Comparison of ENCODE assay signal across 24 cellular contexts in the genomic region with DNA sequence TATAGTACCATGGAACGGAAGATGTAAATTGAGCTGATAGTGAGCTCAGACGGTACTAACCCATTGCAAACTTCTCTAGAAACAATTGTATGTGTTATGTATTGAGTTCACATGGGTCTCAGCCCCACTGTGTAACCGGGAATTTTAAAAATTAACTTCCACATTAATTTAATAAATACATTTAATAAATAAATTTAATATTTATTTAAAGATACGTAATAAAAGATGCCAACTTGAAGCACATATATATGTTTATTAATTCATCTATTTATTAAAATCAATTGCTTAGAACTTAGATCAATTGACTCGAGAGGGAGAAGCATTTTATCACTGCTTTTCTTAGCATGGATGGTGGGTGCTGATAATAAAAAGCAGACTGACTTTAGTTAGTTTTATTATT.
"Had no signal": no experiment of that assay in that cellular context is flagged by ENCODE, and none has a peak within 500 bp of the region (broad histone marks: within the 10 kb centered on the region; RNA-seq: fewer than 3 reads in every experiment).

No MANE protein-coding gene starts in this region.

- H3K4me3 Mint-ChIP-seq: stimulated activated effector memory CD8-positive, alpha-beta T cell treated with anti-CD3 and anti-CD28 coated beads, Interleukin-12 subunit alpha, Interleukin-12 subunit beta, amount 100 ng/mL, for 72 hours; stimulated activated memory B cell treated with anti-CD40 and anti-IgM and Interleukin-4, amounts not matched to agents 10 μg/mL and 1 μg/mL and 100 μg/mL, for 72 hours; stimulated activated naive B cell treated with anti-CD40 and anti-IgM and Interleukin-4, amounts not matched to agents 10 μg/mL and 1 μg/mL and 100 μg/mL, for 72 hours; stimulated activated naive CD8-positive, alpha-beta T cell treated with anti-CD3 and anti-CD28 coated beads, Interleukin-15, amount 100 ng/mL, for 72 hours; stimulated activated naive CD8-positive, alpha-beta T cell treated with anti-CD3 and anti-CD28 coated beads, Interleukin-15, Interleukin-2, amounts not matched to agents 100 ng/mL and 50 ng/mL, for 24 hours; type B pancreatic cell had no signal

- H3K4me1 Mint-ChIP-seq: stimulated activated effector memory CD8-positive, alpha-beta T cell treated with anti-CD3 and anti-CD28 coated beads, Interleukin-12 subunit alpha, Interleukin-12 subunit beta, amount 100 ng/mL, for 72 hours; stimulated activated memory B cell treated with anti-CD40 and anti-IgM and Interleukin-4, amounts not matched to agents 10 μg/mL and 1 μg/mL and 100 μg/mL, for 72 hours; stimulated activated naive B cell treated with anti-CD40 and anti-IgM and Interleukin-4, amounts not matched to agents 10 μg/mL and 1 μg/mL and 100 μg/mL, for 72 hours had no signal

- DNase-seq: stimulated activated CD4-positive, alpha-beta T cell treated with anti-CD3 and anti-CD28 coated beads, Interleukin-2, amount 100 ng/mL, for 48 hours; stimulated activated CD4-positive, alpha-beta T cell treated with anti-CD3 and anti-CD28 coated beads, Interleukin-4, amount 100 ng/mL, for 1 hour; stimulated activated CD4-positive, alpha-beta T cell treated with anti-CD3 and anti-CD28 coated beads, Interleukin-4, amount 100 ng/mL, for 24 hours; stimulated activated CD4-positive, alpha-beta T cell treated with anti-CD3 and anti-CD28 coated beads, Interleukin-4, amount 100 ng/mL, for 4 hours; stimulated activated CD8-positive, alpha-beta memory T cell treated with anti-CD3 and anti-CD28 coated beads, Interleukin-4, amount 100 ng/mL, for 48 hours; stimulated activated naive B cell treated with anti-CD40 and anti-IgM and Interleukin-4, amounts not matched to agents 10 μg/mL and 1 μg/mL and 100 μg/mL, for 72 hours; stimulated activated naive CD4-positive, alpha-beta T cell; stimulated activated naive CD4-positive, alpha-beta T cell treated with Interleukin-2 at 50 U/mL for 16 hours; stimulated activated naive CD8-positive, alpha-beta T cell treated with anti-CD3 and anti-CD28 coated beads, Interleukin-15, amount 100 ng/mL, for 72 hours; stimulated activated naive CD8-positive, alpha-beta T cell treated with anti-CD3 and anti-CD28 coated beads, Interleukin-15, Interleukin-2, amounts not matched to agents 100 U/mL and 50 U/mL, for 24 hours; stomach; substantia nigra; testis; thyroid gland; tibial artery; transverse colon; trophoblast cell; upper lobe of left lung; upper lobe of right lung; uterus had no signal

- H3K9me3 Mint-ChIP-seq: stimulated activated effector memory CD8-positive, alpha-beta T cell treated with anti-CD3 and anti-CD28 coated beads, Interleukin-12 subunit alpha, Interleukin-12 subunit beta, amount 100 ng/mL, for 72 hours; stimulated activated memory B cell treated with anti-CD40 and anti-IgM and Interleukin-4, amounts not matched to agents 10 μg/mL and 1 μg/mL and 100 μg/mL, for 72 hours; stimulated activated naive B cell treated with anti-CD40 and anti-IgM and Interleukin-4, amounts not matched to agents 10 μg/mL and 1 μg/mL and 100 μg/mL, for 72 hours; stimulated activated naive CD8-positive, alpha-beta T cell treated with anti-CD3 and anti-CD28 coated beads, Interleukin-15, amount 100 ng/mL, for 72 hours; stimulated activated naive CD8-positive, alpha-beta T cell treated with anti-CD3 and anti-CD28 coated beads, Interleukin-15, Interleukin-2, amounts not matched to agents 100 ng/mL and 50 ng/mL, for 24 hours had no signal

- H3K36me3 Mint-ChIP-seq: stimulated activated effector memory CD8-positive, alpha-beta T cell treated with anti-CD3 and anti-CD28 coated beads, Interleukin-12 subunit alpha, Interleukin-12 subunit beta, amount 100 ng/mL, for 72 hours; stimulated activated memory B cell treated with anti-CD40 and anti-IgM and Interleukin-4, amounts not matched to agents 10 μg/mL and 1 μg/mL and 100 μg/mL, for 72 hours; stimulated activated naive B cell treated with anti-CD40 and anti-IgM and Interleukin-4, amounts not matched to agents 10 μg/mL and 1 μg/mL and 100 μg/mL, for 72 hours; type B pancreatic cell had no signal

- ATAC-seq: stimulated activated effector memory CD8-positive, alpha-beta T cell treated with anti-CD3 and anti-CD28 coated beads, Interleukin-12 subunit alpha, Interleukin-12 subunit beta, amount 100 ng/mL, for 72 hours; stimulated activated memory B cell treated with anti-CD40 and anti-IgM and Interleukin-4, amounts not matched to agents 10 μg/mL and 1 μg/mL and 100 μg/mL, for 72 hours; stimulated activated naive B cell treated with anti-CD40 and anti-IgM and Interleukin-4, amounts not matched to agents 10 μg/mL and 1 μg/mL and 100 μg/mL, for 72 hours; stimulated activated naive CD8-positive, alpha-beta T cell treated with anti-CD3 and anti-CD28 coated beads, Interleukin-15, amount 100 ng/mL, for 72 hours; stimulated activated naive CD8-positive, alpha-beta T cell treated with anti-CD3 and anti-CD28 coated beads, Interleukin-15, Interleukin-2, amounts not matched to agents 100 U/mL and 50 U/mL, for 24 hours; upper lobe of right lung had no signal

- H3K27ac Mint-ChIP-seq: stimulated activated effector memory CD8-positive, alpha-beta T cell treated with anti-CD3 and anti-CD28 coated beads, Interleukin-12 subunit alpha, Interleukin-12 subunit beta, amount 100 ng/mL, for 72 hours; stimulated activated memory B cell treated with anti-CD40 and anti-IgM and Interleukin-4, amounts not matched to agents 10 μg/mL and 1 μg/mL and 100 μg/mL, for 72 hours; stimulated activated naive B cell treated with anti-CD40 and anti-IgM and Interleukin-4, amounts not matched to agents 10 μg/mL and 1 μg/mL and 100 μg/mL, for 72 hours; stimulated activated naive CD8-positive, alpha-beta T cell treated with anti-CD3 and anti-CD28 coated beads, Interleukin-15, amount 100 ng/mL, for 72 hours; stimulated activated naive CD8-positive, alpha-beta T cell treated with anti-CD3 and anti-CD28 coated beads, Interleukin-15, Interleukin-2, amounts not matched to agents 100 ng/mL and 50 ng/mL, for 24 hours; type B pancreatic cell had no signal
